15 cellular contexts compared by ENCODE assay signal in the genomic region with DNA sequence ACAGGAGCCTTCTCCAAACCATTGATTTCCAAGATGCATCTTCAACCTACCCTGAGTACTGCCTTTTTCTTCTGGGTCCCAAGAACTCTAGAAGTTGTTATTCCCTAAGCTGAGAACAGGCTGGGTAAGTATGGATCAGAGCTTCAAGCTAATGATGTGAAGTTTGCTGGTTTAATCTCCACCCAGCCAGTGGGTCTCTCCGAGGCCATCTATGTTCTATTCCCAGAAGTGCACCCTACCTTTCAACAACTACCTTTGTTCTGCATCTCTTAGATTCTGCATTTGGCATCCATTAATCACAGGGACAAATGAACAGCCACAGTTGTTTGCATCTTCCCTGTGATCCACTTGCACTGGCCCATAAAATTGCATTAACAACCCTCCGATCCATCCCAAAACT.
A peak's percentile ranks its signal among the peaks of the same experiment; 100 is the strongest.
DNase-seq lines count a peak whose midpoint lies in the region; ATAC-seq and TF ChIP-seq lines count a peak whose summit lies in the region.
"Had no signal": no experiment of that assay in that cellular context is flagged by ENCODE, and none has a peak within 500 bp of the region (broad histone marks: within the 10 kb centered on the region; RNA-seq: fewer than 3 reads in every experiment).

No MANE protein-coding gene starts in this region.

- H3K27me3 Mint-ChIP-seq in CD4-positive, CD25-positive, alpha-beta regulatory T cell: peaks cover 4% of the 10 kb centered on the region
- no peaks in the 10 kb centered on the region for H3K27me3 Mint-ChIP-seq in activated T-helper 17 cell treated with anti-CD3 and anti-CD28 coated beads, Interleukin-2, amount 50 U/mL, for 72 hours
- H3K27me3 Mint-ChIP-seq: activated B cell treated with CpG ODN at 0.5 μM for 24 hours had no signal

- peaks cover 0 to 7% (median 3%) of the 10 kb centered on the region in 4 donors for H3K4me1 Mint-ChIP-seq in CD4-positive, CD25-positive, alpha-beta regulatory T cell
- H3K4me1 Mint-ChIP-seq in activated T-helper 17 cell treated with anti-CD3 and anti-CD28 coated beads, Interleukin-2, amount 50 U/mL, for 72 hours: peaks cover 12% of the 10 kb centered on the region

- no peaks in the 10 kb centered on the region for H3K9me3 ChIP-seq in CD4-positive, CD25-positive, alpha-beta regulatory T cell (ENCODE audit: control insufficient read depth in 2 of 2, low read length in 2 of 2)
- H3K9me3 ChIP-seq in right cardiac atrium (ENCODE audit: control insufficient read depth, low read length) (no peaks in the 10 kb centered on the region), psoas muscle (no peaks in the 10 kb centered on the region)

- intact Hi-C loops in right cardiac atrium (cut with DNase I) (loop anchor here (5.0 to 10.0 kb wide), 4 partner anchors 144 to 726 kb away; a partner anchor contains a TSS), psoas muscle (cut with DNase I) (loop anchor here (5.0 to 10.0 kb wide), 3 partner anchors 329 to 536 kb away; no protein-coding TSS in a partner anchor)

- 93% methylated on average over 2 of the region's 2 CpGs for WGBS in right cardiac atrium
- WGBS in psoas muscle, 3 donors: 93 to 98% (median 94%) methylated on average over 2 of the region's 2 CpGs

- H3K27me3 ChIP-seq in CD4-positive, CD25-positive, alpha-beta regulatory T cell (ENCODE audit: control insufficient read depth, insufficient read depth, low read length): no peaks in the 10 kb centered on the region
- no peaks in the 10 kb centered on the region for H3K27me3 ChIP-seq in right cardiac atrium (ENCODE audit: control insufficient read depth, insufficient read depth)
- H3K27me3 ChIP-seq in psoas muscle (ENCODE audit: insufficient read depth in 3 of 3, low read length in 2 of 3): no peaks in the 10 kb centered on the region

- no peak overlapping the region for H3K4me3 ChIP-seq in CD4-positive, CD25-positive, alpha-beta regulatory T cell (ENCODE audit: low read depth, low read length)
- H3K4me3 ChIP-seq in right cardiac atrium (ENCODE audit: low read length) (no peak overlapping the region), psoas muscle (no peak overlapping the region)

- no peak overlapping the region for H3K4me3 Mint-ChIP-seq in CD4-positive, CD25-positive, alpha-beta regulatory T cell
- H3K4me3 Mint-ChIP-seq in activated T-helper 17 cell treated with anti-CD3 and anti-CD28 coated beads, Interleukin-2, amount 50 U/mL, for 72 hours: no peak overlapping the region
- H3K4me3 Mint-ChIP-seq: activated B cell treated with CpG ODN at 0.5 μM for 24 hours, CD14-positive monocyte had no signal

- no peak for TF ChIP-seq CTCF in psoas muscle (IDR thresholded peaks at IDR 0.05)

- no peaks in the 10 kb centered on the region for H3K36me3 ChIP-seq in CD4-positive, CD25-positive, alpha-beta regulatory T cell (ENCODE audit: control insufficient read depth, insufficient read depth, low read length)
- H3K36me3 ChIP-seq in psoas muscle (ENCODE audit: insufficient read depth in 1 of 2, low read depth in 1 of 2): no peaks in the 10 kb centered on the region

- no peak for ATAC-seq in CD4-positive, CD25-positive, alpha-beta regulatory T cell (ENCODE audit: low read depth in 2 of 2)
- no peak for ATAC-seq in activated T-helper 17 cell treated with anti-CD3 and anti-CD28 coated beads, Interleukin-2, amount 50 U/mL, for 72 hours (replicated peaks)
- ATAC-seq in right cardiac atrium (no peak), psoas muscle (no peak)
- ATAC-seq: stimulated activated naive CD8-positive, alpha-beta T cell treated with anti-CD3 and anti-CD28 coated beads, Interleukin-15, Interleukin-2, amounts not matched to agents 100 U/mL and 50 U/mL, for 24 hours had no signal

- H3K4me1 ChIP-seq in CD4-positive, CD25-positive, alpha-beta regulatory T cell (ENCODE audit: control insufficient read depth, insufficient read depth, low read length, poor library complexity, severe bottlenecking): no peaks in the 10 kb centered on the region
- peaks cover 2% of the 10 kb centered on the region for H3K4me1 ChIP-seq in right cardiac atrium (ENCODE audit: control insufficient read depth, insufficient read depth, low read length)
- H3K4me1 ChIP-seq in psoas muscle: peaks cover 8% of the 10 kb centered on the region

- peak overlapping the region in 2 of 3 donors; percentile 16 to 47 for H3K27ac Mint-ChIP-seq in CD4-positive, CD25-positive, alpha-beta regulatory T cell
- H3K27ac Mint-ChIP-seq in activated T-helper 17 cell treated with anti-CD3 and anti-CD28 coated beads, Interleukin-2, amount 50 U/mL, for 72 hours: peak overlapping the region; percentile 53
- H3K27ac Mint-ChIP-seq: activated B cell treated with CpG ODN at 0.5 μM for 24 hours had no signal

- no peak overlapping the region for H3K27ac ChIP-seq in CD4-positive, CD25-positive, alpha-beta regulatory T cell (ENCODE audit: insufficient read depth, low read length, poor library complexity, severe bottlenecking)
- no peak overlapping the region for H3K27ac ChIP-seq in right cardiac atrium (ENCODE audit: low read length)
- no peak overlapping the region for H3K27ac ChIP-seq in psoas muscle

- H3K36me3 Mint-ChIP-seq in CD4-positive, CD25-positive, alpha-beta regulatory T cell: no peaks in the 10 kb centered on the region
- H3K36me3 Mint-ChIP-seq in activated T-helper 17 cell treated with anti-CD3 and anti-CD28 coated beads, Interleukin-2, amount 50 U/mL, for 72 hours (ENCODE audit: low read depth): no peaks in the 10 kb centered on the region
- H3K36me3 Mint-ChIP-seq: CD14-positive monocyte had no signal

- no peak for DNase-seq in CD4-positive, CD25-positive, alpha-beta regulatory T cell
- DNase-seq in HT-29 (ENCODE audit: low spot score) (peak; percentile 23), iPS-NIHi7 (ENCODE audit: extremely low spot score) (peak; percentile 57), right cardiac atrium (no peak), AML-193 (lab: John Stamatoyannopoulos, UW) (no peak), psoas muscle (no peak)
- DNase-seq in stimulated activated CD4-positive, alpha-beta T cell treated with anti-CD3 and anti-CD28 coated beads, Interleukin-4, amount 100 ng/mL, for 24 hours: no peak
- DNase-seq: activated B cell treated with CpG ODN at 0.5 μM for 24 hours; MV-4-11; NCI-H510A; SHP77; stimulated activated CD4-positive, alpha-beta T cell treated with anti-CD3 and anti-CD28 coated beads, Interleukin-4, amount 100 ng/mL, for 1 hour; stimulated activated naive CD8-positive, alpha-beta T cell treated with anti-CD3 and anti-CD28 coated beads, Interleukin-15, Interleukin-2, amounts not matched to agents 100 U/mL and 50 U/mL, for 24 hours had no signal

- H3K9me3 Mint-ChIP-seq in CD4-positive, CD25-positive, alpha-beta regulatory T cell: no peaks in the 10 kb centered on the region
- no peaks in the 10 kb centered on the region for H3K9me3 Mint-ChIP-seq in activated T-helper 17 cell treated with anti-CD3 and anti-CD28 coated beads, Interleukin-2, amount 50 U/mL, for 72 hours
- H3K9me3 Mint-ChIP-seq: activated B cell treated with CpG ODN at 0.5 μM for 24 hours, CD14-positive monocyte had no signal

Comparison
In these comparisons a context has a peak if more than half of its experiments do, and no peak if none do; other contexts are left out.
1. DNase-seq: peak in HT-29 (single experiment) and iPS-NIHi7 (single experiment); none in CD4-positive, CD25-positive, alpha-beta regulatory T cell (0 of 3), right cardiac atrium (0 of 3), AML-193 (0 of 2), stimulated activated CD4-positive, alpha-beta T cell treated with anti-CD3 and anti-CD28 coated beads, Interleukin-4, amount 100 ng/mL, for 24 hours (single experiment) and psoas muscle (0 of 2).